In genomic region chr2:54558976-54559410, GRCh38 we compare ENCODE assay signal across 8 cellular contexts.
DNase-seq lines count a peak whose midpoint lies in the region; ATAC-seq and TF ChIP-seq lines count a peak whose summit lies in the region.

No MANE protein-coding gene starts in this region.

- DNase-seq in activated naive CD4-positive, alpha-beta T cell treated with anti-CD3 and anti-CD28 coated beads for 36 hours, result no peak
- DNase-seq in activated naive CD4-positive, alpha-beta T cell treated with Interleukin-2 at 50 U/mL for 16 hours, result no peak
- DNase-seq in WTC11 (ENCODE audit: low spot score), result peak; percentile 21
- no peak for DNase-seq in NCI-H187 (lab: John Stamatoyannopoulos, UW)
- DNase-seq in activated CD4-positive, alpha-beta T cell treated with anti-CD3 and anti-CD28 coated beads for 48 hours, result no peak

- H3K27ac Mint-ChIP-seq in activated naive CD4-positive, alpha-beta T cell treated with anti-CD3 and anti-CD28 coated beads for 36 hours, result peak overlapping the region; percentile 99
- peak overlapping the region; percentile 95 for H3K27ac Mint-ChIP-seq in WTC11
- peak overlapping the region; percentile 85 for H3K27ac Mint-ChIP-seq in stimulated activated memory B cell treated with anti-CD40 and anti-IgM and Interleukin-4, amounts not matched to agents 10 μg/mL and 1 μg/mL and 100 μg/mL, for 72 hours

- no peaks in the 10 kb centered on the region for H3K27me3 Mint-ChIP-seq in activated naive CD4-positive, alpha-beta T cell treated with anti-CD3 and anti-CD28 coated beads for 36 hours (ENCODE audit: low read depth)
- no peaks in the 10 kb centered on the region for H3K27me3 Mint-ChIP-seq in WTC11 (ENCODE audit: low read depth)
- no peaks in the 10 kb centered on the region for H3K27me3 Mint-ChIP-seq in stimulated activated memory B cell treated with anti-CD40 and anti-IgM and Interleukin-4, amounts not matched to agents 10 μg/mL and 1 μg/mL and 100 μg/mL, for 72 hours

- no peaks in the 10 kb centered on the region for H3K9me3 Mint-ChIP-seq in activated naive CD4-positive, alpha-beta T cell treated with anti-CD3 and anti-CD28 coated beads for 36 hours
- no peaks in the 10 kb centered on the region for H3K9me3 Mint-ChIP-seq in WTC11
- no peaks in the 10 kb centered on the region for H3K9me3 Mint-ChIP-seq in stimulated activated memory B cell treated with anti-CD40 and anti-IgM and Interleukin-4, amounts not matched to agents 10 μg/mL and 1 μg/mL and 100 μg/mL, for 72 hours

- intact Hi-C loops in activated naive CD4-positive, alpha-beta T cell treated with anti-CD3 and anti-CD28 coated beads for 36 hours (cut with micrococcal nuclease), result loop anchor here (1.0 to 5.0 kb wide), 8 partner anchors 30 to 1058 kb away; partner anchors contain the start of genes CHAC2, CLHC1, EML6 and PPP4R3B

- peak overlapping the region; percentile 87 for H3K4me3 Mint-ChIP-seq in activated naive CD4-positive, alpha-beta T cell treated with anti-CD3 and anti-CD28 coated beads for 36 hours
- H3K4me3 Mint-ChIP-seq in WTC11, result peak overlapping the region; percentile 91
- peak overlapping the region; percentile 95 for H3K4me3 Mint-ChIP-seq in stimulated activated memory B cell treated with anti-CD40 and anti-IgM and Interleukin-4, amounts not matched to agents 10 μg/mL and 1 μg/mL and 100 μg/mL, for 72 hours

- H3K36me3 Mint-ChIP-seq in activated naive CD4-positive, alpha-beta T cell treated with anti-CD3 and anti-CD28 coated beads for 36 hours (ENCODE audit: low read depth), result peaks cover 18% of the 10 kb centered on the region
- no peaks in the 10 kb centered on the region for H3K36me3 Mint-ChIP-seq in WTC11
- no peaks in the 10 kb centered on the region for H3K36me3 Mint-ChIP-seq in stimulated activated memory B cell treated with anti-CD40 and anti-IgM and Interleukin-4, amounts not matched to agents 10 μg/mL and 1 μg/mL and 100 μg/mL, for 72 hours

- TF ChIP-seq CTCF in WTC11 (IDR thresholded peaks at IDR 0.05), result no peak

- ATAC-seq in WTC11 (peak; percentile 30), HG02885 (IDR thresholded peaks at IDR 0.05; ENCODE audit: poor library complexity, unreplicated experiment) (no peak)
- peak; percentile 2 for ATAC-seq in stimulated activated memory B cell treated with anti-CD40 and anti-IgM and Interleukin-4, amounts not matched to agents 10 μg/mL and 1 μg/mL and 100 μg/mL, for 72 hours

- peak overlapping the region; percentile 54 for H3K4me3 ChIP-seq in iPS-11a (ENCODE audit: low read depth, low read length)

- peaks cover 42% of the 10 kb centered on the region for H3K4me1 Mint-ChIP-seq in activated naive CD4-positive, alpha-beta T cell treated with anti-CD3 and anti-CD28 coated beads for 36 hours (ENCODE audit: low read depth)
- H3K4me1 Mint-ChIP-seq in WTC11, result peaks cover 47% of the 10 kb centered on the region
- H3K4me1 Mint-ChIP-seq in stimulated activated memory B cell treated with anti-CD40 and anti-IgM and Interleukin-4, amounts not matched to agents 10 μg/mL and 1 μg/mL and 100 μg/mL, for 72 hours, result peaks cover 59% of the 10 kb centered on the region

- POLR2A ChIA-PET in WTC11 (lab: Charles Lee), result interaction anchor here (0.7 to 1.9 kb wide), 8 partner anchors 13 to 587 kb away, joined by 3 to 8 read pairs (median 4); partner anchors contain the start of gene RTN4

- CTCF ChIA-PET in activated naive CD4-positive, alpha-beta T cell treated with anti-CD3 and anti-CD28 coated beads for 36 hours (lab: Charles Lee), result interaction anchor here (0.7 to 7.5 kb wide), 18 partner anchors 14 to 164 kb away, joined by 3 to 68 read pairs (median 3); no protein-coding TSS in a partner anchor
- CTCF ChIA-PET in WTC11 (lab: Charles Lee), result interaction anchor here (1.1 to 2.4 kb wide), 5 partner anchors 11 to 106 kb away, joined by 4 to 17 read pairs (median 8); no protein-coding TSS in a partner anchor

TF ChIP-seq in WTC11, 78 proteins besides CTCF, POLR2A, EP300 and RAD21:
- TF ChIP-seq ZNF232 (CRISPR knock-in tag; IDR thresholded peaks at IDR 0.05), result no peak
TF ChIP-seq in WTC11: peak in this region for 0.
